10 cellular contexts compared by ENCODE assay signal in genomic region chr10:119370972-119371703, GRCh38.
DNase-seq lines count a peak whose midpoint lies in the region; TF ChIP-seq lines count a peak whose summit lies in the region.
"Had no signal": no experiment of that assay in that cellular context is flagged by ENCODE, and none has a peak within 500 bp of the region (broad histone marks: within the 10 kb centered on the region; RNA-seq: fewer than 3 reads in every experiment).

No MANE protein-coding gene starts in this region.

- H3K9me3 ChIP-seq in SJCRH30 (replicated peaks) (no peaks in the 10 kb centered on the region), esophagus squamous epithelium (no peaks in the 10 kb centered on the region), neural progenitor cell (ENCODE audit: low read depth) (no peaks in the 10 kb centered on the region), WERI-Rb-1 (ENCODE audit: severe bottlenecking) (no peaks in the 10 kb centered on the region)

- 52% methylated on average over 15 of the region's 24 CpGs for WGBS in esophagus squamous epithelium, 2 donors

- no peaks in the 10 kb centered on the region for H4K20me1 ChIP-seq in neural progenitor cell (ENCODE audit: low read depth)

- POLR2A ChIA-PET in AG04449 (lab: Yijun Ruan, JAX), result interaction anchor here (0.6 to 2.1 kb wide), 7 partner anchors 12 to 199 kb away, joined by 3 to 10 read pairs (median 3); no protein-coding TSS in a partner anchor

- H3K4me1 Mint-ChIP-seq in neural progenitor cell, result peaks cover 35% of the 10 kb centered on the region

- no peaks in the 10 kb centered on the region for H3K9me3 Mint-ChIP-seq in neural progenitor cell

- H3K27me3 ChIP-seq in SJCRH30 (no peaks in the 10 kb centered on the region), esophagus squamous epithelium (no peaks in the 10 kb centered on the region), neural progenitor cell (no peaks in the 10 kb centered on the region), WERI-Rb-1 (ENCODE audit: insufficient read depth, low read depth, severe bottlenecking) (no peaks in the 10 kb centered on the region)

- no peak overlapping the region for H3K9ac ChIP-seq in neural progenitor cell

- peaks cover 30% of the 10 kb centered on the region for H3K4me1 ChIP-seq in SJCRH30
- H3K4me1 ChIP-seq in esophagus squamous epithelium, result peaks cover 17 to 74% (median 37%) of the 10 kb centered on the region in 3 donors
- peaks cover 33% of the 10 kb centered on the region for H3K4me1 ChIP-seq in neural progenitor cell

- intact Hi-C loops in esophagus squamous epithelium (cut with DNase I), result no loop called here

- peak overlapping the region; percentile 36 for H3K4me3 ChIP-seq in AG04449 (ENCODE audit: low read depth, low read length)
- H3K4me3 ChIP-seq in SJCRH30, result peak overlapping the region; percentile 49
- peak overlapping the region in 1 of 4 donors; percentile 42 for H3K4me3 ChIP-seq in esophagus squamous epithelium
- no peak overlapping the region for H3K4me3 ChIP-seq in neural progenitor cell
- H3K4me3 ChIP-seq in WERI-Rb-1 (ENCODE audit: low read depth, low read length), result no peak overlapping the region

- no peak for TF ChIP-seq POLR2A in esophagus squamous epithelium (IDR thresholded peaks at IDR 0.05)

- H3F3A ChIP-seq in neural progenitor cell (ENCODE audit: low read depth), result no peaks in the 10 kb centered on the region

- no peaks in the 10 kb centered on the region for H3K36me3 Mint-ChIP-seq in neural progenitor cell

- peak overlapping the region; percentile 50 for H3K27ac ChIP-seq in SJCRH30
- peak overlapping the region; percentile 62 to 89 (median 80) for H3K27ac ChIP-seq in esophagus squamous epithelium
- no peak overlapping the region for H3K27ac ChIP-seq in neural progenitor cell
- no peak overlapping the region for H3K27ac ChIP-seq in WERI-Rb-1
- H3K27ac ChIP-seq: C4-2B had no signal

- H3K4me2 ChIP-seq in neural progenitor cell, result no peak overlapping the region

- DNase-seq in AG04449 (ENCODE audit: low read depth, low spot score), result peak; percentile 90
- peak; percentile 52 to 68 for DNase-seq in SJCRH30
- no peak for DNase-seq in esophagus squamous epithelium (lab: John Stamatoyannopoulos, UW)
- DNase-seq in neural progenitor cell (ENCODE audit: low spot score), result no peak
- DNase-seq in WERI-Rb-1, result no peak
- no peak for DNase-seq in activated CD4-positive, alpha-beta T cell treated with anti-CD3 and anti-CD28 coated beads for 4 hours
- DNase-seq in stimulated activated CD8-positive, alpha-beta memory T cell treated with anti-CD3 and anti-CD28 coated beads, Interleukin-4, amount 100 ng/mL, for 48 hours, result no peak
- no peak for DNase-seq in KG1 (lab: John Stamatoyannopoulos, UW)
- DNase-seq: nucleus accumbens had no signal

- peaks cover 12% of the 10 kb centered on the region for H3K27me3 Mint-ChIP-seq in neural progenitor cell (ENCODE audit: insufficient read depth, low read depth)

- CTCF ChIA-PET in AG04449 (lab: Yijun Ruan, JAX), result interaction anchor here (0.8 to 3.2 kb wide), 4 partner anchors 19 to 172 kb away, joined by 3 to 13 read pairs (median 4); partner anchors contain the start of gene GRK5

- H3K36me3 ChIP-seq in SJCRH30 (no peaks in the 10 kb centered on the region), esophagus squamous epithelium (no peaks in the 10 kb centered on the region), neural progenitor cell (no peaks in the 10 kb centered on the region), WERI-Rb-1 (peaks cover 3% of the 10 kb centered on the region)

- H3K79me2 ChIP-seq in neural progenitor cell (ENCODE audit: low read depth), result no peaks in the 10 kb centered on the region

- no peak overlapping the region for H3K4me3 Mint-ChIP-seq in neural progenitor cell

- H2AFZ ChIP-seq in neural progenitor cell (replicated peaks), result no peak overlapping the region

- no peak for TF ChIP-seq CTCF in AG04449 (IDR thresholded peaks at IDR 0.05; ENCODE audit: insufficient read depth, low read length, missing control alignments)
- no peak for TF ChIP-seq CTCF in esophagus squamous epithelium (IDR thresholded peaks at IDR 0.05)
- no peak for TF ChIP-seq CTCF in neural progenitor cell (IDR thresholded peaks at IDR 0.05)
- TF ChIP-seq CTCF in WERI-Rb-1 (IDR thresholded peaks at IDR 0.05; ENCODE audit: low read depth, low read length), result no peak

- peak overlapping the region; percentile 90 for H3K27ac Mint-ChIP-seq in neural progenitor cell

Comparison
In these comparisons a context has a peak if more than half of its experiments do, and no peak if none do; other contexts are left out.
1. DNase-seq: peak in AG04449 (single experiment) and SJCRH30 (2 of 2); none in esophagus squamous epithelium (single experiment), neural progenitor cell (single experiment), WERI-Rb-1 (single experiment), activated CD4-positive, alpha-beta T cell treated with anti-CD3 and anti-CD28 coated beads for 4 hours (0 of 2), stimulated activated CD8-positive, alpha-beta memory T cell treated with anti-CD3 and anti-CD28 coated beads, Interleukin-4, amount 100 ng/mL, for 48 hours (single experiment) and KG1 (single experiment).
2. H3K4me3 ChIP-seq: peak in AG04449 (single experiment) and SJCRH30 (single experiment); none in neural progenitor cell (single experiment) and WERI-Rb-1 (single experiment).
3. H3K27ac ChIP-seq: peak in SJCRH30 (single experiment) and esophagus squamous epithelium (4 of 4); none in neural progenitor cell (single experiment) and WERI-Rb-1 (single experiment).